Comparison of ENCODE assay signal across 19 cellular contexts in genomic region chr1:216332462-216332861, GRCh38.
"Had no signal": no experiment of that assay in that cellular context is flagged by ENCODE, and none has a peak within 500 bp of the region (broad histone marks: within the 10 kb centered on the region; RNA-seq: fewer than 3 reads in every experiment).

No MANE protein-coding gene starts in this region.

- H3K27ac Mint-ChIP-seq: endodermal cell; naive thymus-derived CD8-positive, alpha-beta T cell; stimulated activated effector memory CD8-positive, alpha-beta T cell treated with anti-CD3 and anti-CD28 coated beads, Interleukin-12 subunit alpha, Interleukin-12 subunit beta, amount 100 ng/mL, for 72 hours; type B pancreatic cell had no signal

- H3K4me1 Mint-ChIP-seq: endodermal cell; naive thymus-derived CD8-positive, alpha-beta T cell; stimulated activated effector memory CD8-positive, alpha-beta T cell treated with anti-CD3 and anti-CD28 coated beads, Interleukin-12 subunit alpha, Interleukin-12 subunit beta, amount 100 ng/mL, for 72 hours had no signal

- H3K27ac ChIP-seq: heart left ventricle, neutrophil, psoas muscle, right lobe of liver, suprapubic skin, thyroid gland had no signal

- H3K9me3 ChIP-seq: mucosa of descending colon, neutrophil, right lobe of liver, suprapubic skin, thyroid gland had no signal

- H3K27me3 ChIP-seq: heart left ventricle, neutrophil, right lobe of liver, suprapubic skin, thyroid gland had no signal

- H3K36me3 Mint-ChIP-seq: naive thymus-derived CD8-positive, alpha-beta T cell; stimulated activated effector memory CD8-positive, alpha-beta T cell treated with anti-CD3 and anti-CD28 coated beads, Interleukin-12 subunit alpha, Interleukin-12 subunit beta, amount 100 ng/mL, for 72 hours; type B pancreatic cell had no signal

- H3K4me3 ChIP-seq: heart left ventricle, mucosa of descending colon, psoas muscle, right lobe of liver, suprapubic skin, thyroid gland had no signal

- H3K4me1 ChIP-seq: heart left ventricle, psoas muscle, right lobe of liver, suprapubic skin, thyroid gland had no signal

- DNase-seq: effector CD4-positive, alpha-beta T cell; endodermal cell; erythroblast; heart left ventricle; hippocampal formation; kidney glomerular epithelial cell; mucosa of descending colon; naive thymus-derived CD8-positive, alpha-beta T cell; psoas muscle; retina; right lobe of liver; stimulated activated CD4-positive, alpha-beta T cell treated with anti-CD3 and anti-CD28 coated beads, Interleukin-4, amount 100 ng/mL, for 1 hour; stimulated activated CD8-positive, alpha-beta memory T cell treated with anti-CD3 and anti-CD28 coated beads, Interleukin-4, amount 100 ng/mL, for 48 hours; stimulated activated naive CD8-positive, alpha-beta T cell treated with anti-CD3 and anti-CD28 coated beads, Interleukin-15, Interleukin-2, amounts not matched to agents 100 U/mL and 50 U/mL, for 24 hours; thyroid gland had no signal

- ATAC-seq: heart left ventricle; mucosa of descending colon; naive thymus-derived CD8-positive, alpha-beta T cell; psoas muscle; right lobe of liver; stimulated activated effector memory CD8-positive, alpha-beta T cell treated with anti-CD3 and anti-CD28 coated beads, Interleukin-12 subunit alpha, Interleukin-12 subunit beta, amount 100 ng/mL, for 72 hours; stimulated activated naive CD8-positive, alpha-beta T cell treated with anti-CD3 and anti-CD28 coated beads, Interleukin-15, Interleukin-2, amounts not matched to agents 100 U/mL and 50 U/mL, for 24 hours had no signal

- H3K27me3 Mint-ChIP-seq: naive thymus-derived CD8-positive, alpha-beta T cell; type B pancreatic cell had no signal

- H3K36me3 ChIP-seq: heart left ventricle, neutrophil, right lobe of liver, suprapubic skin, thyroid gland had no signal

- H3K4me3 Mint-ChIP-seq: endodermal cell; naive thymus-derived CD8-positive, alpha-beta T cell; stimulated activated effector memory CD8-positive, alpha-beta T cell treated with anti-CD3 and anti-CD28 coated beads, Interleukin-12 subunit alpha, Interleukin-12 subunit beta, amount 100 ng/mL, for 72 hours; type B pancreatic cell had no signal
